In genomic region chr1:108570128-108570527, GRCh38 we compare ENCODE assay signal across 8 cellular contexts. TPM values are rescaled to one million over a fixed set of nuclear protein-coding genes. Genes with fewer than 3 reads are reported as not detected.
A peak's percentile ranks its signal among the peaks of the same experiment; 100 is the strongest.
DNase-seq lines count a peak whose midpoint lies in the region; ATAC-seq and TF ChIP-seq lines count a peak whose summit lies in the region.

No MANE protein-coding gene starts in this region.

- no peaks in the 10 kb centered on the region for H3K36me3 ChIP-seq in tibial artery

- peaks cover 2% of the 10 kb centered on the region for H3K9me3 Mint-ChIP-seq in activated CD4-positive, alpha-beta memory T cell treated with anti-CD3 and anti-CD28 coated beads for 36 hours

- DNase-seq in ACHN (peak; percentile 39), HFF-Myc (ENCODE audit: extremely low read depth, low read depth) (no peak), LoVo (ENCODE audit: low spot score) (peak; percentile 33), left colon (no peak), tibial artery (no peak), lower leg skin (ENCODE audit: low spot score in 2 of 2) (no peak)
- DNase-seq in activated CD4-positive, alpha-beta memory T cell treated with anti-CD3 and anti-CD28 coated beads for 36 hours, result peak; percentile 37

- intact Hi-C loops in activated CD4-positive, alpha-beta memory T cell treated with anti-CD3 and anti-CD28 coated beads for 36 hours (cut with micrococcal nuclease), result no loop called here
- intact Hi-C loops in left colon (cut with DNase I, micrococcal nuclease) (no loop called here), tibial artery (cut with DNase I; ENCODE audit: low total_unique reads) (no loop called here), lower leg skin (cut with DNase I; ENCODE audit: low total_unique reads) (loop anchor here (10.0 kb wide), 1 partner anchor 65 kb away; no protein-coding TSS in a partner anchor)

- H3K4me3 ChIP-seq in HFF-Myc (replicated peaks; ENCODE audit: low read depth, low read length), result no peak overlapping the region
- H3K4me3 ChIP-seq in tibial artery, result no peak overlapping the region
- H3K4me3 ChIP-seq in lower leg skin (ENCODE audit: low read depth, poor library complexity, severe bottlenecking), result no peak overlapping the region

- POLR2A ChIA-PET in activated CD4-positive, alpha-beta memory T cell treated with anti-CD3 and anti-CD28 coated beads for 36 hours (lab: Charles Lee), result interaction anchor here (0.9 kb wide), 1 partner anchor 122 kb away, joined by 3 read pairs; the partner anchor contains the start of gene PRPF38B

- H3K4me1 ChIP-seq in tibial artery, result no peaks in the 10 kb centered on the region

- H3K4me1 Mint-ChIP-seq in activated CD4-positive, alpha-beta memory T cell treated with anti-CD3 and anti-CD28 coated beads for 36 hours (ENCODE audit: low read depth), result no peaks in the 10 kb centered on the region

- no peak overlapping the region for H3K27ac Mint-ChIP-seq in activated CD4-positive, alpha-beta memory T cell treated with anti-CD3 and anti-CD28 coated beads for 36 hours

- no peaks in the 10 kb centered on the region for H3K36me3 Mint-ChIP-seq in activated CD4-positive, alpha-beta memory T cell treated with anti-CD3 and anti-CD28 coated beads for 36 hours

- ATAC-seq in left colon, result peak; percentile 89

- TF ChIP-seq CTCF in GM12874 (IDR thresholded peaks at IDR 0.05; ENCODE audit: insufficient read depth, low read depth, low read length) (peak; percentile 76), HFF-Myc (IDR thresholded peaks at IDR 0.05; ENCODE audit: low read depth, low read length, missing control alignments) (peak; percentile 46), tibial artery (IDR thresholded peaks at IDR 0.05) (peak in 1 of 2 experiments; percentile 30), lower leg skin (IDR thresholded peaks at IDR 0.05) (no peak)

- in situ Hi-C loops in ACHN (cut with HindIII; ENCODE audit: low pct_ligation_motif_present, low pct_unique_long_range_greater_than_20kb, low sequenced_read_pairs), result no loop called here

- no peaks in the 10 kb centered on the region for H3K27me3 Mint-ChIP-seq in activated CD4-positive, alpha-beta memory T cell treated with anti-CD3 and anti-CD28 coated beads for 36 hours

- no peak for TF ChIP-seq POLR2A in lower leg skin (IDR thresholded peaks at IDR 0.05)

- H3K4me3 Mint-ChIP-seq in activated CD4-positive, alpha-beta memory T cell treated with anti-CD3 and anti-CD28 coated beads for 36 hours, result no peak overlapping the region

- CTCF ChIA-PET in activated CD4-positive, alpha-beta memory T cell treated with anti-CD3 and anti-CD28 coated beads for 36 hours (lab: Charles Lee), result interaction anchor here (0.7 to 4.3 kb wide), 10 partner anchors 10 to 76 kb away, joined by 3 to 30 read pairs (median 6); partner anchors contain the start of gene EEIG2

- H3K27me3 ChIP-seq in tibial artery, result no peaks in the 10 kb centered on the region

- H3K27ac ChIP-seq in tibial artery, result no peak overlapping the region

- no peaks in the 10 kb centered on the region for H3K9me3 ChIP-seq in tibial artery

RNA-seq across cellular contexts. Expression of gene EEIG2, which starts 10.2 kb away (rescaled TPM):
- total RNA-seq in activated CD4-positive, alpha-beta memory T cell treated with anti-CD3 and anti-CD28 coated beads for 36 hours, result 1 to 10 TPM; 8.4 to 8.7 TPM
- total RNA-seq in left colon (10 to 100 TPM; 31.1 to 35.8 TPM), lower leg skin (1 to 10 TPM; 4.8 to 7.3 (median 5.5) TPM)

Comparison
In these comparisons a context has a peak if more than half of its experiments do, and no peak if none do; other contexts are left out.
1. DNase-seq: peak in ACHN (single experiment), LoVo (single experiment) and activated CD4-positive, alpha-beta memory T cell treated with anti-CD3 and anti-CD28 coated beads for 36 hours (single experiment); none in HFF-Myc (single experiment), left colon (0 of 2), tibial artery (0 of 2) and lower leg skin (0 of 2).
2. CTCF ChIP-seq: peak in GM12874 (single experiment) and HFF-Myc (single experiment); none in lower leg skin (0 of 3).